Comparison of ENCODE assay signal across 8 cellular contexts in the genomic region with DNA sequence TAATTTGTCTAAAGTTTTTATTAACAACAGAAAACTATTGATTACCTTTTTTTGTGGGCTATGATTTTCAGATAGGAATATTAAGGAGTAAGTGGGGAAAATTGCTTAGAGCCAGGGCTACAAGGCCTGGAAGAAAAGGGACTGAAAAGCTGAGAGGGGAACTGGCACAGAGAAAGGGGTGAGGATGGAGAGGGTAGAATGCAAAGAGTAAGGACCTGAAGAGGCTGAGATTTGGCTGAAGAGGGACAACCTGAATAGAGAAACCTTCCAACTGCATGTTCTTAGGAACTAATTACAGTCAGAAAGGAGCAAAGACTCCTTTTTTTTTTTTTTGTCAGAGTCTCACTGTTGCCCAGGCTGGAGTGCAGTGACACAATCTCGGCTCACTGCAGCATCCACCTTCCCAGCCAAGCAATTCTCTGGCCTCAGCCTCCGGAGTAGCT. TPM values are rescaled to one million over a fixed set of nuclear protein-coding genes. Genes with fewer than 3 reads are reported as not detected.
DNase-seq lines count a peak whose midpoint lies in the region; ATAC-seq and TF ChIP-seq lines count a peak whose summit lies in the region.

No MANE protein-coding gene starts in this region.

- peaks cover 12% of the 10 kb centered on the region for H3K9me3 Mint-ChIP-seq in activated CD8-positive, alpha-beta T cell treated with anti-CD3 and anti-CD28 coated beads for 36 hours

- peak overlapping the region; percentile 100 for H3K4me3 Mint-ChIP-seq in activated CD8-positive, alpha-beta T cell treated with anti-CD3 and anti-CD28 coated beads for 36 hours

- H3K9me3 ChIP-seq in iPS-18a (ENCODE audit: control insufficient read depth, low read depth, low read length): peaks cover 3% of the 10 kb centered on the region

- H3K4me1 ChIP-seq in iPS-18a (ENCODE audit: control insufficient read depth, low read depth, low read length): peaks cover 25% of the 10 kb centered on the region

- peaks cover 38% of the 10 kb centered on the region for H3K4me1 Mint-ChIP-seq in activated CD8-positive, alpha-beta T cell treated with anti-CD3 and anti-CD28 coated beads for 36 hours (ENCODE audit: low read depth)

- peak overlapping the region; percentile 44 for H3K27ac ChIP-seq in iPS-18a (ENCODE audit: low read length)
- peak overlapping the region; percentile 10 for H3K27ac ChIP-seq in substantia nigra (ENCODE audit: low read depth, low read length, poor library complexity, severe bottlenecking)

- peak overlapping the region; percentile 100 for H3K27ac Mint-ChIP-seq in activated CD8-positive, alpha-beta T cell treated with anti-CD3 and anti-CD28 coated beads for 36 hours

- intact Hi-C loops in activated CD8-positive, alpha-beta T cell treated with anti-CD3 and anti-CD28 coated beads for 36 hours (cut with micrococcal nuclease): loop anchor here (5.0 kb wide), 1 partner anchor 58 kb away; no protein-coding TSS in a partner anchor

- H3K36me3 ChIP-seq in iPS-18a (ENCODE audit: control insufficient read depth, low read depth, low read length): no peaks in the 10 kb centered on the region

- ATAC-seq in activated CD8-positive, alpha-beta T cell treated with anti-CD3 and anti-CD28 coated beads for 36 hours: no peak

- no peaks in the 10 kb centered on the region for H3K27me3 ChIP-seq in iPS-18a (ENCODE audit: control insufficient read depth, insufficient read depth, low read length)

- TF ChIP-seq CTCF in activated CD8-positive, alpha-beta T cell treated with anti-CD3 and anti-CD28 coated beads for 36 hours (IDR thresholded peaks at IDR 0.05): no peak

- DNase-seq in NCI-H146 treated with DMSO at 0.1 percent for 48 hours (lab: John Stamatoyannopoulos, UW; ENCODE audit: unreplicated experiment): peak; percentile 52
- DNase-seq in NCI-H146 (lab: John Stamatoyannopoulos, UW): no peak
- DNase-seq in activated CD8-positive, alpha-beta T cell treated with anti-CD3 and anti-CD28 coated beads for 36 hours: no peak
- no peak for DNase-seq in substantia nigra (lab: John Stamatoyannopoulos, UW)
- no peak for DNase-seq in stimulated activated CD8-positive, alpha-beta memory T cell treated with anti-CD3 and anti-CD28 coated beads, Interleukin-4, amount 100 ng/mL, for 48 hours
- DNase-seq in NCI-H1436 (lab: John Stamatoyannopoulos, UW): no peak
- DNase-seq in stimulated activated CD4-positive, alpha-beta T cell treated with anti-CD3 and anti-CD28 coated beads, Interleukin-4, amount 100 ng/mL, for 24 hours: no peak

- no peaks in the 10 kb centered on the region for H3K27me3 Mint-ChIP-seq in activated CD8-positive, alpha-beta T cell treated with anti-CD3 and anti-CD28 coated beads for 36 hours

- CTCF ChIA-PET in activated CD8-positive, alpha-beta T cell treated with anti-CD3 and anti-CD28 coated beads for 36 hours (lab: Charles Lee): interaction anchor here (0.8 to 1.5 kb wide), 6 partner anchors 10 to 165 kb away, joined by 3 to 4 read pairs (median 3); no protein-coding TSS in a partner anchor

- peaks cover 24% of the 10 kb centered on the region for H3K36me3 Mint-ChIP-seq in activated CD8-positive, alpha-beta T cell treated with anti-CD3 and anti-CD28 coated beads for 36 hours (ENCODE audit: low read depth)

- POLR2A ChIA-PET in activated CD8-positive, alpha-beta T cell treated with anti-CD3 and anti-CD28 coated beads for 36 hours (lab: Charles Lee): interaction anchor here (0.5 to 2.0 kb wide), 16 partner anchors 10 to 351 kb away, joined by 3 to 12 read pairs (median 3); a partner anchor contains a TSS

- peak overlapping the region; percentile 53 for H3K4me3 ChIP-seq in iPS-18a (ENCODE audit: low read length)

- peak overlapping the region; percentile 70 for H3K9ac ChIP-seq in iPS-18a (ENCODE audit: low read length)

RNA-seq across cellular contexts. Expression of gene BTN2A1, which starts 16.7 kb away (rescaled TPM):
- 10 to 100 TPM; 14.2 to 16.2 TPM for total RNA-seq in activated CD8-positive, alpha-beta T cell treated with anti-CD3 and anti-CD28 coated beads for 36 hours

RNA-seq across cellular contexts. Expression of gene BTN1A1, which starts 25.6 kb away (rescaled TPM):
- under 1 TPM in 1 of 2 experiments, not detected in 1; 0.11 TPM for total RNA-seq in activated CD8-positive, alpha-beta T cell treated with anti-CD3 and anti-CD28 coated beads for 36 hours

RNA-seq across cellular contexts. Expression of gene BTN3A3, which starts 34.2 kb away (rescaled TPM):
- total RNA-seq in activated CD8-positive, alpha-beta T cell treated with anti-CD3 and anti-CD28 coated beads for 36 hours: 10 to 100 TPM; 42.2 to 50.6 TPM
